ENCODE assay signal across 8 cellular contexts in the genomic region with DNA sequence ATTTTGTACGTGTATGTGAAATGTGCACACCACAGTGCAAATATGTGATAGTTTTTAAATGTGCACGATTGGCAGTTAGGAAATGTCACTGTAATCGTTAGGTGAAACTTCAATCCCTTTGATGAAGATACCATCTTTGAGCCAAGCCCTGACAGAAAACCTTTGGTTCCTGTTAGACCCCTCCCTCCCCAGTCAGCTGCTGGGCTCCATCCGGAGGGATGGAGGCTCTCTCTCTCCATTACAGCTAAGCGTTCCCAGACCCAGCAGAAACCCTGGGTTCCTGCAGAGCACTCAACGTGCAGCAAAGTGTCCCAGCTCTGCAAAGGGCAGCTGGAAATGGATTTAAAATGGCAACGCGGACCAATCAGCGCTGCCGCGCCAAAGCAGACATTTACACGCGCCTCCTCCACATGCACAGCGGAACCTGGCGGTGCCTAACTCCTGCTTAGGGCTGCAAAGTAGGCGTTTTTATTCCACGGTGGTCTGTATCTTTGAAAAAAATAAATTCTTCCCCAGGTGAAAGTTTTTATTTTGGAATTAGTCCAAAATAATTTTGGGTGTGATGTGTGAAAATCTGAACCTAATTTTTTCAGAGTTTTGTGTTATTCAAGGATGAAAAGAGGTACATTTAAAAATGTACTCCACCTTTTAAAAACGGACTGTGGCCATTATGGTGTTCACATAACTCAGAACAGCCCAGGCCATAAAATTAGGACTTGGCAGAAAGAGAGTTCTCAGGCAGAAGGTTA. TPM values are rescaled to one million over a fixed set of nuclear protein-coding genes. Genes with fewer than 3 reads are reported as not detected.
DNase-seq lines count a peak whose midpoint lies in the region; ATAC-seq and TF ChIP-seq lines count a peak whose summit lies in the region.

No MANE protein-coding gene starts in this region.

- peaks cover 14% of the 10 kb centered on the region for H3K9me3 ChIP-seq in SJSA1 (replicated peaks)
- no peaks in the 10 kb centered on the region for H3K9me3 ChIP-seq in tibial artery

- H3K4me1 Mint-ChIP-seq in activated naive CD4-positive, alpha-beta T cell treated with anti-CD3 and anti-CD28 coated beads, Interleukin-2, amount 10 ng/mL, durations not matched to agents 7 days and 5 days = peaks cover 30% of the 10 kb centered on the region

- no peaks in the 10 kb centered on the region for H3K27me3 ChIP-seq in SJSA1 (replicated peaks)
- H3K27me3 ChIP-seq in tibial artery = peaks cover 0 to 71% of the 10 kb centered on the region in 2 donors

- CTCF ChIA-PET in activated naive CD4-positive, alpha-beta T cell treated with anti-CD3 and anti-CD28 coated beads, Interleukin-2, amount 10 ng/mL, durations not matched to agents 7 days and 5 days (lab: Charles Lee) = no interaction called here

- no peak for ATAC-seq in activated naive CD4-positive, alpha-beta T cell treated with anti-CD3 and anti-CD28 coated beads, Interleukin-2, amount 50 U/mL, for 72 hours
- ATAC-seq in HG02884 (IDR thresholded peaks at IDR 0.05; ENCODE audit: unreplicated experiment) = no peak

- H3K36me3 Mint-ChIP-seq in activated naive CD4-positive, alpha-beta T cell treated with anti-CD3 and anti-CD28 coated beads, Interleukin-2, amount 10 ng/mL, durations not matched to agents 7 days and 5 days = peaks cover 4% of the 10 kb centered on the region
- H3K36me3 Mint-ChIP-seq in activated naive CD4-positive, alpha-beta T cell treated with anti-CD3 and anti-CD28 coated beads, Interleukin-2, amount 50 U/mL, for 72 hours = peaks cover 14 to 15% of the 10 kb centered on the region in 2 donors

- H3K4me3 ChIP-seq in SJSA1 = peak overlapping the region; percentile 87
- H3K4me3 ChIP-seq in fibroblast of villous mesenchyme (ENCODE audit: low read depth, low read length) = peak overlapping the region; percentile 92
- H3K4me3 ChIP-seq in retinal pigment epithelial cell (ENCODE audit: low read length) = peak overlapping the region; percentile 94
- H3K4me3 ChIP-seq in tibial artery = peak overlapping the region in 1 of 2 donors; percentile 64

- TF ChIP-seq CTCF in fibroblast of villous mesenchyme (IDR thresholded peaks at IDR 0.05; ENCODE audit: insufficient read depth, low read depth, low read length) = no peak
- no peak for TF ChIP-seq CTCF in retinal pigment epithelial cell (conservative IDR thresholded peaks at IDR 0.05; ENCODE audit: low read depth, low read length)
- no peak for TF ChIP-seq CTCF in tibial artery (IDR thresholded peaks at IDR 0.05)

- H3K27ac Mint-ChIP-seq in activated naive CD4-positive, alpha-beta T cell treated with anti-CD3 and anti-CD28 coated beads, Interleukin-2, amount 10 ng/mL, durations not matched to agents 7 days and 5 days = no peak overlapping the region
- H3K27ac Mint-ChIP-seq in activated naive CD4-positive, alpha-beta T cell treated with anti-CD3 and anti-CD28 coated beads, Interleukin-2, amount 50 U/mL, for 72 hours = no peak overlapping the region

- H3K27ac ChIP-seq in SJSA1 = peak overlapping the region; percentile 81
- H3K27ac ChIP-seq in tibial artery = no peak overlapping the region

- peak overlapping the region; percentile 24 for H3K4me3 Mint-ChIP-seq in activated naive CD4-positive, alpha-beta T cell treated with anti-CD3 and anti-CD28 coated beads, Interleukin-2, amount 10 ng/mL, durations not matched to agents 7 days and 5 days

- H3K4me1 ChIP-seq in SJSA1 (replicated peaks) = peaks cover 56% of the 10 kb centered on the region
- H3K4me1 ChIP-seq in tibial artery = peaks cover 4 to 36% (median 28%) of the 10 kb centered on the region in 4 donors

- H3K27me3 Mint-ChIP-seq in activated naive CD4-positive, alpha-beta T cell treated with anti-CD3 and anti-CD28 coated beads, Interleukin-2, amount 10 ng/mL, durations not matched to agents 7 days and 5 days = peaks cover 71% of the 10 kb centered on the region

- H3K36me3 ChIP-seq in SJSA1 (peaks cover 40% of the 10 kb centered on the region), tibial artery (no peaks in the 10 kb centered on the region)

- peak; percentile 22 for DNase-seq in activated naive CD4-positive, alpha-beta T cell treated with anti-CD3 and anti-CD28 coated beads, Interleukin-2, amount 10 ng/mL, durations not matched to agents 7 days and 5 days
- DNase-seq in activated naive CD4-positive, alpha-beta T cell treated with anti-CD3 and anti-CD28 coated beads, Interleukin-2, amount 50 U/mL, for 72 hours (ENCODE audit: low spot score in 2 of 2) = no peak
- DNase-seq in SJSA1 (ENCODE audit: low read depth in 1 of 2, low spot score in 2 of 2) = peak; percentile 100
- peak; percentile 83 for DNase-seq in fibroblast of villous mesenchyme (ENCODE audit: low read depth)
- peak; percentile 78 for DNase-seq in retinal pigment epithelial cell (ENCODE audit: low read depth)
- DNase-seq in tibial artery = no peak
- DNase-seq in GM19238 (ENCODE audit: insufficient read length, low spot score) = no peak

- intact Hi-C loops in tibial artery (cut with DNase I; ENCODE audit: low total_unique reads) = loop anchor here (10.0 kb wide), 1 partner anchor 72 kb away; no protein-coding TSS in a partner anchor

- H3K9me3 Mint-ChIP-seq in activated naive CD4-positive, alpha-beta T cell treated with anti-CD3 and anti-CD28 coated beads, Interleukin-2, amount 10 ng/mL, durations not matched to agents 7 days and 5 days = no peaks in the 10 kb centered on the region
- H3K9me3 Mint-ChIP-seq in activated naive CD4-positive, alpha-beta T cell treated with anti-CD3 and anti-CD28 coated beads, Interleukin-2, amount 50 U/mL, for 72 hours = peaks cover 0 to 5% of the 10 kb centered on the region in 2 donors

RNA-seq across cellular contexts. Expression of a gene that starts 1.4 kb away (rescaled TPM):
- total RNA-seq in activated naive CD4-positive, alpha-beta T cell treated with anti-CD3 and anti-CD28 coated beads, Interleukin-2, amount 50 U/mL, for 72 hours = under 1 TPM in 1 of 2 donors, not detected in 1; 0.45 TPM
- total RNA-seq in SJSA1 (2014; rRNA removed; shearing (Covaris generic)) = 278 and 326 TPM in 2 replicates
- total RNA-seq in fibroblast of villous mesenchyme = 29.8 and 48.0 TPM in 2 replicates

Comparison
In these comparisons a context has a peak if more than half of its experiments do, and no peak if none do; other contexts are left out.
1. DNase-seq: peak in activated naive CD4-positive, alpha-beta T cell treated with anti-CD3 and anti-CD28 coated beads, Interleukin-2, amount 10 ng/mL, durations not matched to agents 7 days and 5 days (single experiment), SJSA1 (2 of 2), fibroblast of villous mesenchyme (single experiment) and retinal pigment epithelial cell (single experiment); none in activated naive CD4-positive, alpha-beta T cell treated with anti-CD3 and anti-CD28 coated beads, Interleukin-2, amount 50 U/mL, for 72 hours (0 of 2), tibial artery (0 of 2) and GM19238 (single experiment).
2. RNA of a gene that starts 1.4 kb away (total RNA-seq): 278 to 326 TPM in SJSA1 and 29.8 to 48.0 TPM in fibroblast of villous mesenchyme; 0.45 TPM in activated naive CD4-positive, alpha-beta T cell treated with anti-CD3 and anti-CD28 coated beads, Interleukin-2, amount 50 U/mL, for 72 hours; every median in the first group is over 10 times any median in the second.